Comparison of ENCODE assay signal across 26 cellular contexts in the genomic region with DNA sequence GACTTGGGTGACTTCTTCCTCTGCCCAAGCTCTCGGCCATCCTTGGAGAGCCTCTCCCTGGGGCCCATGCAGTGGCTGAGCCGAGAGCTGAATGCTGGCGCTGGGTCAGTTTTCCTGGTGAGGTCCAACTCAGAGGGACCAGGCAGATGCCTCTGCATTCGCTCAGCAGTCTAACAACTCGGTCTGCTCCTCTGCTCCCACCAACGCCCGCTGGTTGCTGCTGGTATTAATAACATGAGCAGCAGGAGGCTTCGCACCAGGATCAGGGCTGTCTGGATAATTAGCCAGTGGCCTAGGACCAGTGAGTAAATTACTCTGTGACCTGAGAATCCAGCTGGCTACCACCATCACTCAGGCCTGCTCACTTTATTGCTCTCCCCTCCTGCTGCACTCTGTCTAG.
"Had no signal": no experiment of that assay in that cellular context is flagged by ENCODE, and none has a peak within 500 bp of the region (broad histone marks: within the 10 kb centered on the region; RNA-seq: fewer than 3 reads in every experiment).

No MANE protein-coding gene starts in this region.

- H3K27me3 ChIP-seq: ascending aorta, brain microvascular endothelial cell, pancreas had no signal

- H3K9me3 ChIP-seq: ascending aorta, esophagus squamous epithelium, gastroesophageal sphincter, heart right ventricle, neutrophil, pancreas, psoas muscle, upper lobe of right lung had no signal

- H3K4me1 ChIP-seq: ascending aorta, esophagus squamous epithelium, gastroesophageal sphincter, heart right ventricle, pancreas, psoas muscle, upper lobe of right lung had no signal

- H3K27ac ChIP-seq: ascending aorta, brain microvascular endothelial cell, esophagus squamous epithelium, gastroesophageal sphincter, heart right ventricle, neutrophil, pancreas, psoas muscle, upper lobe of right lung had no signal

- H3K4me3 ChIP-seq: ascending aorta, dorsolateral prefrontal cortex, esophagus squamous epithelium, gastroesophageal sphincter, heart right ventricle, pancreas, psoas muscle, upper lobe of right lung had no signal

- DNase-seq: activated B cell treated with CpG ODN at 0.5 μM for 24 hours; activated CD4-positive, alpha-beta T cell treated with anti-CD3 and anti-CD28 coated beads for 36 hours; activated CD4-positive, alpha-beta T cell treated with anti-CD3 and anti-CD28 coated beads, Interleukin-2, amount 50 U/mL, for 4 hours; activated CD8-positive, alpha-beta memory T cell treated with anti-CD3 and anti-CD28 coated beads for 24 hours; activated CD8-positive, alpha-beta memory T cell treated with anti-CD3 and anti-CD28 coated beads, Interleukin-2, amount 50 U/mL, for 4 hours; activated T-cell treated with anti-CD3 and anti-CD28 coated beads, Interleukin-2, amount 50 U/mL, for 24 hours; brain microvascular endothelial cell; caudate nucleus; dorsolateral prefrontal cortex; esophagus squamous epithelium; heart right ventricle; left ventricle myocardium superior; mammary epithelial cell; midbrain; natural killer cell; pancreas; psoas muscle; right cardiac atrium; stimulated activated CD4-positive, alpha-beta T cell treated with anti-CD3 and anti-CD28 coated beads, Interleukin-12 subunit alpha, Interleukin-12 subunit beta, amount 100 ng/mL, for 4 hours; stimulated activated CD4-positive, alpha-beta T cell treated with anti-CD3 and anti-CD28 coated beads, Interleukin-4, amount 100 ng/mL, for 4 hours; stimulated activated naive CD8-positive, alpha-beta T cell treated with anti-CD3 and anti-CD28 coated beads, Interleukin-15, Interleukin-2, amounts not matched to agents 100 U/mL and 50 U/mL, for 24 hours; T1000; upper lobe of right lung had no signal

- H3K36me3 ChIP-seq: ascending aorta, brain microvascular endothelial cell, esophagus squamous epithelium, gastroesophageal sphincter, heart right ventricle, neutrophil, pancreas, upper lobe of right lung had no signal
